In genomic region chr11:129066229-129066628, GRCh38 we compare ENCODE assay signal across 24 cellular contexts.
"Had no signal": no experiment of that assay in that cellular context is flagged by ENCODE, and none has a peak within 500 bp of the region (broad histone marks: within the 10 kb centered on the region; RNA-seq: fewer than 3 reads in every experiment).

No MANE protein-coding gene starts in this region.

- H3K27me3 ChIP-seq: hepatocyte, left lung had no signal

- FAIRE-seq: islet of Langerhans, keratinocyte, kidney had no signal

- H3K9me3 ChIP-seq: left lung, left ventricle myocardium inferior, lower lobe of right lung, mucosa of descending colon had no signal

- DNase-seq: hippocampal formation; hypothalamus; immature natural killer cell; islet precursor cell; kidney; kidney glomerular epithelial cell; left cardiac atrium; left colon; left lung; left ventricle myocardium inferior; left ventricle myocardium superior; lower lobe of right lung; mammary epithelial cell; mesenchymal stem cell; mesendoderm; midbrain; mucosa of descending colon; naive B cell; naive thymus-derived CD4-positive, alpha-beta T cell; naive thymus-derived CD8-positive, alpha-beta T cell had no signal

- H3K4me3 ChIP-seq: hepatocyte, left lung, left ventricle myocardium inferior, lower lobe of right lung, lung, mucosa of descending colon had no signal

- H3K4me1 ChIP-seq: left lung, left ventricle myocardium inferior, lower lobe of right lung had no signal

- H3K27ac ChIP-seq: hepatocyte, left lung, left ventricle myocardium inferior, lower lobe of right lung had no signal
